Comparison of ENCODE assay signal across 1 cellular context in genomic region chr3:37956353-37957184, GRCh38.
TF ChIP-seq lines count a peak whose summit lies in the region.

No MANE protein-coding gene starts in this region.

TF ChIP-seq in SK-N-SH treated with all-trans-retinoic acid at 6 μM for 48 hours, 23 proteins besides CTCF, POLR2A, EP300 and RAD21 (continued from another document):
- TF ChIP-seq TSHZ2 (CRISPR knock-in tag; IDR thresholded peaks at IDR 0.05) = no peak
- TF ChIP-seq ZC3H10 (CRISPR knock-in tag; IDR thresholded peaks at IDR 0.05) = no peak
